2 cellular contexts compared by ENCODE assay signal in genomic region chr3:81352867-81353266, GRCh38.
TF ChIP-seq lines count a peak whose summit lies in the region.

No MANE protein-coding gene starts in this region.

TF ChIP-seq in IMR-90, 13 proteins besides CTCF, POLR2A, EP300 and RAD21 (continued from another document):
- TF ChIP-seq MAZ (IDR thresholded peaks at IDR 0.05; ENCODE audit: borderline replicate concordance, low read depth, low read length) (no peak), SMC3 (IDR thresholded peaks at IDR 0.05; ENCODE audit: low read depth, low read length) (no peak), CHD1 (IDR thresholded peaks at IDR 0.05; ENCODE audit: low read depth, low read length) (no peak), RFX5 (IDR thresholded peaks at IDR 0.05; ENCODE audit: low read depth, low read length) (no peak), USF2 (IDR thresholded peaks at IDR 0.05; ENCODE audit: low read depth, low read length) (no peak), NFE2L2 (IDR thresholded peaks at IDR 0.05; ENCODE audit: low read depth, low read length) (no peak), MAFK (IDR thresholded peaks at IDR 0.05; ENCODE audit: low read depth, low read length) (no peak), ELK1 (IDR thresholded peaks at IDR 0.05; ENCODE audit: borderline replicate concordance, low read depth, low read length) (no peak), CEBPB (IDR thresholded peaks at IDR 0.05; ENCODE audit: low read depth, low read length) (no peak), BHLHE40 (IDR thresholded peaks at IDR 0.05; ENCODE audit: low read depth, low read length) (no peak)

TF ChIP-seq in GM12878, 131 proteins besides CTCF, POLR2A, EP300 and RAD21:
- TF ChIP-seq PKNOX1 (IDR thresholded peaks at IDR 0.05): no peak
- no peak for TF ChIP-seq USF1 (IDR thresholded peaks at IDR 0.05; ENCODE audit: borderline replicate concordance, extremely low read length, insufficient read depth, low read depth, low read length)
- no peak for TF ChIP-seq HDGF (IDR thresholded peaks at IDR 0.05)
- no peak for TF ChIP-seq ZBTB33 (IDR thresholded peaks at IDR 0.05)
- TF ChIP-seq CHD2 (IDR thresholded peaks at IDR 0.05; ENCODE audit: borderline replicate concordance, low read depth, low read length): no peak
- TF ChIP-seq CEBPZ (IDR thresholded peaks at IDR 0.05; ENCODE audit: low read depth, low read length): no peak
- no peak for TF ChIP-seq NR2F1 (conservative IDR thresholded peaks at IDR 0.05)
- TF ChIP-seq NFYA (IDR thresholded peaks at IDR 0.05; ENCODE audit: borderline replicate concordance, low read depth, low read length): no peak
- no peak for TF ChIP-seq RBBP5 (conservative IDR thresholded peaks at IDR 0.05)
- no peak for TF ChIP-seq SP1 (IDR thresholded peaks at IDR 0.05; ENCODE audit: low read depth, low read length)
- no peak for TF ChIP-seq LARP7 (IDR thresholded peaks at IDR 0.05)
- no peak for TF ChIP-seq STAT3 (IDR thresholded peaks at IDR 0.05; ENCODE audit: low read depth, low read length)
- no peak for TF ChIP-seq NFXL1 (IDR thresholded peaks at IDR 0.05; ENCODE audit: borderline replicate concordance)
- no peak for TF ChIP-seq ATF7 (IDR thresholded peaks at IDR 0.05; ENCODE audit: low read depth)
TF ChIP-seq in GM12878: peak in this region for 0.
